ENCODE assay signal across 16 cellular contexts in genomic region chr19:33130433-33130832, GRCh38. TPM values are rescaled to one million over a fixed set of nuclear protein-coding genes. Genes with fewer than 3 reads are reported as not detected.
DNase-seq lines count a peak whose midpoint lies in the region; ATAC-seq and TF ChIP-seq lines count a peak whose summit lies in the region.
"Had no signal": no experiment of that assay in that cellular context is flagged by ENCODE, and none has a peak within 500 bp of the region (broad histone marks: within the 10 kb centered on the region; RNA-seq: fewer than 3 reads in every experiment).

No MANE protein-coding gene starts in this region.

- H3K36me3 ChIP-seq in OCI-LY7 (ENCODE audit: insufficient read depth, low read length) = peaks cover 25% of the 10 kb centered on the region

- no peaks in the 10 kb centered on the region for H3K9me2 ChIP-seq in OCI-LY7 (ENCODE audit: insufficient read depth, low read length)

- POLR2A ChIA-PET in OCI-LY7 (lab: Charles Lee) = no interaction called here

- no peak overlapping the region for H3K4me3 ChIP-seq in OCI-LY7 (ENCODE audit: low read depth, low read length, poor library complexity, severe bottlenecking)
- H3K4me3 ChIP-seq: GM23338 had no signal

- H3K9me3 Mint-ChIP-seq in activated naive CD4-positive, alpha-beta T cell treated with anti-CD3 and anti-CD28 coated beads, Interleukin-2, amount 50 U/mL, for 24 hours = no peaks in the 10 kb centered on the region
- H3K9me3 Mint-ChIP-seq: CD4-positive, alpha-beta T cell; GM23338; HFFc6 had no signal

- peaks cover 12% of the 10 kb centered on the region for H3K36me3 Mint-ChIP-seq in activated naive CD4-positive, alpha-beta T cell treated with anti-CD3 and anti-CD28 coated beads, Interleukin-2, amount 50 U/mL, for 24 hours

- H3K27ac ChIP-seq in OCI-LY7 (ENCODE audit: low read depth, low read length, poor library complexity, severe bottlenecking) = no peak overlapping the region
- H3K27ac ChIP-seq: C4-2B, HL-60 had no signal

- DNase-seq in activated naive CD4-positive, alpha-beta T cell treated with anti-CD3 and anti-CD28 coated beads, Interleukin-2, amount 50 U/mL, for 16 hours = no peak
- DNase-seq in OCI-LY7 (ENCODE audit: low spot score) (no peak), iPS-NIHi11 (ENCODE audit: low spot score) (peak; percentile 1)
- DNase-seq: ACHN; BE2C; Caco-2; CD4-positive, alpha-beta T cell; HCEC 1CT; HFFc6 had no signal

- H2AFZ ChIP-seq in OCI-LY7 (ENCODE audit: low read length) = no peak overlapping the region
- H2AFZ ChIP-seq: GM23338 had no signal

- no peak for TF ChIP-seq CTCF in OCI-LY7 (conservative IDR thresholded peaks at IDR 0.05; ENCODE audit: low read length)

- H3K79me2 ChIP-seq in OCI-LY7 (ENCODE audit: insufficient read depth, low read depth, low read length) = no peaks in the 10 kb centered on the region

- ATAC-seq in GM19455 (IDR thresholded peaks at IDR 0.05; ENCODE audit: unreplicated experiment) (no peak), GM18505 (IDR thresholded peaks at IDR 0.05; ENCODE audit: unreplicated experiment) (no peak)
- ATAC-seq: GM23338 had no signal

- no peaks in the 10 kb centered on the region for H3K9me3 ChIP-seq in OCI-LY7 (ENCODE audit: low read length)
- H3K9me3 ChIP-seq: BE2C, Caco-2 had no signal

- TSS peak; percentile 55 for BruUV-seq in OCI-LY7 (replicated peaks; lab: Mats Ljungman, UMichigan)

- H3K4me1 Mint-ChIP-seq in activated naive CD4-positive, alpha-beta T cell treated with anti-CD3 and anti-CD28 coated beads, Interleukin-2, amount 50 U/mL, for 24 hours = peaks cover 15% of the 10 kb centered on the region

- peak overlapping the region; percentile 35 for H3K27ac Mint-ChIP-seq in activated naive CD4-positive, alpha-beta T cell treated with anti-CD3 and anti-CD28 coated beads, Interleukin-2, amount 50 U/mL, for 24 hours
- H3K27ac Mint-ChIP-seq: CD4-positive, alpha-beta T cell; GM23338; HFFc6 had no signal

- H3K4me1 ChIP-seq in OCI-LY7 (ENCODE audit: insufficient read depth, low read length, poor library complexity, severe bottlenecking) = no peaks in the 10 kb centered on the region
- H3K4me1 ChIP-seq: Caco-2 had no signal

- no peaks in the 10 kb centered on the region for H4K20me1 ChIP-seq in OCI-LY7 (ENCODE audit: insufficient read depth, low read length)

- no peak overlapping the region for H3K4me2 ChIP-seq in OCI-LY7 (ENCODE audit: low read length)
- H3K4me2 ChIP-seq: GM23338 had no signal

- CTCF ChIA-PET in OCI-LY7 (lab: Charles Lee; ENCODE audit: unreplicated experiment) = no interaction called here

- no peak for TF ChIP-seq POLR2A in GM18505 (IDR thresholded peaks at IDR 0.05; ENCODE audit: borderline replicate concordance, extremely low read depth, insufficient read depth, insufficient read length)

- no peaks in the 10 kb centered on the region for H3K27me3 Mint-ChIP-seq in activated naive CD4-positive, alpha-beta T cell treated with anti-CD3 and anti-CD28 coated beads, Interleukin-2, amount 50 U/mL, for 24 hours
- H3K27me3 Mint-ChIP-seq: CD4-positive, alpha-beta T cell had no signal

- no peak overlapping the region for H3K4me3 Mint-ChIP-seq in activated naive CD4-positive, alpha-beta T cell treated with anti-CD3 and anti-CD28 coated beads, Interleukin-2, amount 50 U/mL, for 24 hours
- H3K4me3 Mint-ChIP-seq: CD4-positive, alpha-beta T cell; GM23338; HFFc6 had no signal

- intact Hi-C loops in OCI-LY7 (cut with micrococcal nuclease; ENCODE audit: unreplicated experiment) = no loop called here

RNA-seq across cellular contexts. Expression of gene WDR88, which starts 1.5 kb away (rescaled TPM):
- total RNA-seq in OCI-LY7 (2014; rRNA removed; shearing (Covaris generic)) = 0.38 TPM in 1 of 2 replicates, not detected in the other
- total RNA-seq in OCI-LY7 (2022) = not detected in 2 replicates
- total RNA-seq: CD4-positive, alpha-beta T cell; GM23338; HFFc6; HT1080 had no signal

RNA-seq across cellular contexts. Expression of gene GPATCH1, which starts 49.5 kb away (rescaled TPM):
- 7.6 and 9.8 TPM in 2 replicates for total RNA-seq in OCI-LY7 (2014; rRNA removed; shearing (Covaris generic))
- 10.7 and 13.4 TPM in 2 replicates for total RNA-seq in OCI-LY7 (2022)
